ENCODE assay signal across 20 cellular contexts in the genomic region with DNA sequence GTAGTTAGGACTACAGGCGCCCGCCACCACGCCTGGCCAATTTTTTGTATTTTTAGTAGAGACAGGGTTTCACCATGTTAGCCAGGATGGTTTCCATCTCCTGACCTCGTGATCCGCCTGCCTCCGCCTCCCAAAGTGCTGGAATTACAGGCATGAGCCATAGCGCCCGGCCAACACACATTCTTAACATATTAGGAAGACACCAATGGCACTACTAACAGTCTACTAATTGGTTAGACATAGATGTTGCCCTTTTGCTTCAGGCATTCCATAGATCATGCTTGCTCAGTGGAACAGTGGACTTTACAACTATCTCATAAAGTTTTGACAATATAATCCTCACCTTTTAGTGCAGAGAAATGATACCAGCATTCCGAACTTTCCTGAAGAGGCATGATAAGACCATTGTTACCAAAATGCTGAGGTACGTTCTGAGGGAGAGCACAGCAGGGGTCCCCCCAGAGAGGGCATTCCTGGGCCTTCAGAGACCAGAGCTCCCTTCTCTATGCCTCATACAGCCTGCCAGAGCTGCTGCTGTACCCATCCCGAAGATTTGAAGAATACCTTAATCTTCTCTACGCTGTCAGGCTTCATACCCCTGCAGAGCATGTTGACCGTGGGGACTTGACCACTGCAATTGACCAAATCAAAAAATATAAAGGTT.
A peak's percentile ranks its signal among the peaks of the same experiment; 100 is the strongest.
DNase-seq lines count a peak whose midpoint lies in the region; ATAC-seq, FAIRE-seq and TF ChIP-seq lines count a peak whose summit lies in the region.
"Had no signal": no experiment of that assay in that cellular context is flagged by ENCODE, and none has a peak within 500 bp of the region (broad histone marks: within the 10 kb centered on the region; RNA-seq: fewer than 3 reads in every experiment).

No MANE protein-coding gene starts in this region.

- H3K27me3 ChIP-seq in GM23338 (ENCODE audit: insufficient read depth) (no peaks in the 10 kb centered on the region), K562 (ENCODE audit: control insufficient read depth in 2 of 2, insufficient read depth in 2 of 2, low read length in 2 of 2) (peaks cover 7 to 15% of the 10 kb centered on the region in 2 experiments; a peak in 4 of 5 replicates), trophoblast cell (ENCODE audit: insufficient read depth, low read length) (no peaks in the 10 kb centered on the region)

- no peak overlapping the region for H3K4me3 ChIP-seq in GM23338
- no peak overlapping the region for H3K4me3 ChIP-seq in K562
- no peak overlapping the region for H3K4me3 ChIP-seq in trophoblast cell (ENCODE audit: low read depth, low read length)
- H3K4me3 ChIP-seq: GM23248 had no signal

- in situ Hi-C loops in K562 (cut with MboI): no loop called here

- peaks cover 5% of the 10 kb centered on the region; the same call in 1 of the 2 replicates for H3K9me2 ChIP-seq in GM23338 (ENCODE audit: insufficient read depth)

- peak; percentile 56; the same call in 2 of the 3 replicates for ATAC-seq in GM23338
- peak; percentile 32; the same call in 1 of the 3 replicates for ATAC-seq in K562
- ATAC-seq in left colon: peak; percentile 28
- no peak for ATAC-seq in GM18861 (IDR thresholded peaks at IDR 0.05; ENCODE audit: unreplicated experiment)
- ATAC-seq in HG03432 (IDR thresholded peaks at IDR 0.05; ENCODE audit: unreplicated experiment): no peak
- ATAC-seq: CD8-positive, alpha-beta T cell; HCT116 had no signal

- no peak overlapping the region for H3K18ac ChIP-seq in trophoblast cell (ENCODE audit: low read length)

- H3K4me2 ChIP-seq in GM23338 (no peak overlapping the region), K562 (ENCODE audit: insufficient read depth, low read length) (no peak overlapping the region), trophoblast cell (ENCODE audit: low read length) (no peak overlapping the region)

- H3K9me3 ChIP-seq in K562 (replicated peaks; ENCODE audit: control insufficient read depth, insufficient read depth, low read depth, low read length): no peaks in the 10 kb centered on the region
- H3K9me3 ChIP-seq in trophoblast cell (ENCODE audit: insufficient read depth, low read depth, low read length): no peaks in the 10 kb centered on the region

- no peak for TF ChIP-seq POLR2A in K562 (conservative IDR thresholded peaks at IDR 0.05)

- no peaks in the 10 kb centered on the region for H3K4me1 Mint-ChIP-seq in GM23338

- BruUV-seq in K562 (replicated peaks; lab: Mats Ljungman, UMichigan): no TSS peak

- H3K9me1 ChIP-seq in K562 (ENCODE audit: control insufficient read depth, insufficient read depth, low read length): no peaks in the 10 kb centered on the region

- peak; percentile 32 for DNase-seq in GM23338 (ENCODE audit: low spot score)
- no peak for DNase-seq in K562 (ENCODE audit: extremely low read depth in 1 of 4, low spot score in 3 of 4)
- no peak for DNase-seq in left colon
- peak; percentile 86 to 88 for DNase-seq in trophoblast cell
- DNase-seq in NCI-H1417 treated with DMSO at 0.1 percent for 48 hours (lab: John Stamatoyannopoulos, UW): no peak
- no peak for DNase-seq in globus pallidus (ENCODE audit: low spot score)
- DNase-seq: C1 segment of cervical spinal cord; CD8-positive, alpha-beta T cell; DMS 273 treated with DMSO at 0.1 percent for 48 hours; DMS79; GF-D8; GM23248; H9 had no signal

- POLR2A ChIA-PET in K562 (lab: Yijun Ruan, JAX): interaction anchor here (0.6 kb wide), 1 partner anchor 131 kb away, joined by 3 read pairs; no protein-coding TSS in a partner anchor

- H3K27ac Mint-ChIP-seq in GM23338: no peak overlapping the region
- H3K27ac Mint-ChIP-seq: CD8-positive, alpha-beta T cell; H9 had no signal

- H4K91ac ChIP-seq in trophoblast cell (ENCODE audit: low read depth, low read length): no peak overlapping the region

- H2BK5ac ChIP-seq in trophoblast cell (ENCODE audit: low read depth, low read length, poor library complexity): no peak overlapping the region

- H2BK120ac ChIP-seq in trophoblast cell (ENCODE audit: insufficient read depth, low read length, poor library complexity): no peak overlapping the region

- H2BK12ac ChIP-seq in trophoblast cell (ENCODE audit: low read length): no peak overlapping the region

- H3K79me2 ChIP-seq in GM23338 (replicated peaks; ENCODE audit: insufficient read depth) (no peaks in the 10 kb centered on the region), K562 (ENCODE audit: control insufficient read depth, insufficient read depth, low read length) (no peaks in the 10 kb centered on the region), trophoblast cell (ENCODE audit: control insufficient read depth, insufficient read depth, low read length, poor library complexity) (no peaks in the 10 kb centered on the region)

- H3K36me3 ChIP-seq in GM23338 (ENCODE audit: insufficient read depth): no peaks in the 10 kb centered on the region
- H3K36me3 ChIP-seq in K562 (ENCODE audit: control insufficient read depth, insufficient read depth, low read length): no peaks in the 10 kb centered on the region
- H3K36me3 ChIP-seq in trophoblast cell (ENCODE audit: control insufficient read depth in 1 of 2, insufficient read depth in 2 of 2, low read length in 2 of 2): no peaks in the 10 kb centered on the region

- H3K23ac ChIP-seq in trophoblast cell (ENCODE audit: low read length): no peak overlapping the region

- no peaks in the 10 kb centered on the region for H3F3A ChIP-seq in GM23338 (replicated peaks; ENCODE audit: low read depth)

- H4K20me1 ChIP-seq in GM23338 (replicated peaks; ENCODE audit: insufficient read depth) (no peaks in the 10 kb centered on the region), K562 (replicated peaks; ENCODE audit: control insufficient read depth, insufficient read depth, low read length) (no peaks in the 10 kb centered on the region)

- H3K4me1 ChIP-seq in GM23338 (ENCODE audit: insufficient read depth) (no peaks in the 10 kb centered on the region), K562 (replicated peaks in 1 of 2; ENCODE audit: control insufficient read depth in 2 of 2, insufficient read depth in 2 of 2, low read length in 2 of 2) (no peaks in the 10 kb centered on the region), trophoblast cell (ENCODE audit: control insufficient read depth in 1 of 2, insufficient read depth in 2 of 2, low read length in 2 of 2) (peaks cover 2 to 3% of the 10 kb centered on the region in 2 experiments)

- H3K79me1 ChIP-seq in trophoblast cell (ENCODE audit: low read length): no peaks in the 10 kb centered on the region

- H2AFZ ChIP-seq in GM23338 (no peak overlapping the region), K562 (ENCODE audit: low read depth, low read length) (no peak overlapping the region), trophoblast cell (ENCODE audit: insufficient read depth, low read length, poor library complexity) (no peak overlapping the region)
- H2AFZ ChIP-seq: GM23248 had no signal

- no peak overlapping the region for H3K14ac ChIP-seq in trophoblast cell (ENCODE audit: low read length)

- no peak overlapping the region for H3K4ac ChIP-seq in trophoblast cell (ENCODE audit: low read depth, low read length)

- H3K27me3 Mint-ChIP-seq in GM23338 (ENCODE audit: insufficient read depth, low read depth, poor library complexity): peaks cover 2% of the 10 kb centered on the region

- 4% methylated on average over 13 of the region's 13 CpGs for WGBS in K562 (ENCODE audit: insufficient coverage, low coverage, missing lambda C conversion rate)
- no CpG with 5 or more reads among the region's 13 CpGs for WGBS in trophoblast cell (ENCODE audit: extremely low coverage, insufficient coverage, insufficient read length)

- intact Hi-C loops in K562 (cut with micrococcal nuclease): no loop called here
- intact Hi-C loops in left colon (cut with DNase I, micrococcal nuclease): no loop called here

- H3K9me3 Mint-ChIP-seq in GM23338: peaks cover 6% of the 10 kb centered on the region; the same call in 1 of the 3 replicates
- H3K9me3 Mint-ChIP-seq: CD8-positive, alpha-beta T cell; H9 had no signal

- H3K9ac ChIP-seq in K562 (ENCODE audit: insufficient read depth in 1 of 2, low read depth in 2 of 2, low read length in 2 of 2): no peak overlapping the region
- H3K9ac ChIP-seq in trophoblast cell (ENCODE audit: low read length): no peak overlapping the region
- H3K9ac ChIP-seq: GM23248 had no signal

- CTCF ChIA-PET in K562 (lab: Yijun Ruan, JAX; ENCODE audit: low intra/inter-chr PET ratio): no interaction called here

- no peak for TF ChIP-seq EP300 in K562 (IDR thresholded peaks at IDR 0.05; ENCODE audit: low read length)

- TF ChIP-seq CTCF in GM23338 (conservative IDR thresholded peaks at IDR 0.05; ENCODE audit: low read depth in 2 of 2) (no peak), K562 (IDR thresholded peaks at IDR 0.05 in 2 of 3, conservative IDR thresholded peaks at IDR 0.05 in 1 of 3; ENCODE audit: insufficient read depth in 2 of 3, low read depth in 1 of 3, low read length in 3 of 3) (no peak)

- no peaks in the 10 kb centered on the region for H3K36me3 Mint-ChIP-seq in GM23338 (ENCODE audit: low read depth)
- H3K36me3 Mint-ChIP-seq: CD8-positive, alpha-beta T cell had no signal

- no peak overlapping the region for H2AK5ac ChIP-seq in trophoblast cell (ENCODE audit: low read length)

- H4K8ac ChIP-seq in trophoblast cell (ENCODE audit: low read depth, low read length): no peak overlapping the region

- H3K27ac ChIP-seq in GM23338 (ENCODE audit: low read depth) (no peak overlapping the region), K562 (ENCODE audit: extremely low read depth, low read depth, low read length) (no peak overlapping the region), trophoblast cell (ENCODE audit: low read depth, low read length) (no peak overlapping the region)
- H3K27ac ChIP-seq: GM23248 had no signal

- TF ChIP-seq RAD21 in K562 (CRISPR knock-in tag; conservative IDR thresholded peaks at IDR 0.05 in 1 of 2, IDR thresholded peaks at IDR 0.05 in 1 of 2): no peak

- H3K4me3 Mint-ChIP-seq in GM23338: no peak overlapping the region
- H3K4me3 Mint-ChIP-seq: CD8-positive, alpha-beta T cell; H9 had no signal

- no peak for FAIRE-seq in K562 (lab: Jason Lieb, UNC)
- FAIRE-seq: D721Med, GM12891, GM18507, GM19239 had no signal

- H4K12ac ChIP-seq in trophoblast cell (ENCODE audit: low read depth, low read length): no peak overlapping the region

TF ChIP-seq in GM23338, 12 proteins besides CTCF, POLR2A, EP300 and RAD21 (continues in another document):
- TF ChIP-seq ZNF114 (CRISPR knock-in tag; IDR thresholded peaks at IDR 0.05): no peak
- TF ChIP-seq STAT1 (IDR thresholded peaks at IDR 0.05; ENCODE audit: unreplicated experiment): no peak

TF ChIP-seq in K562, 482 proteins besides CTCF, POLR2A, EP300 and RAD21 (continues in another document):
- TF ChIP-seq CHD2 (IDR thresholded peaks at IDR 0.05; ENCODE audit: low read depth, low read length): no peak
- no peak for TF ChIP-seq HDAC3 (IDR thresholded peaks at IDR 0.05; ENCODE audit: borderline replicate concordance, partially characterized antibody)

Comparison
In these comparisons a context has a peak if more than half of its experiments do, and no peak if none do; other contexts are left out.
1. ATAC-seq: peak in GM23338 (single experiment), K562 (single experiment) and left colon (single experiment); none in GM18861 (single experiment) and HG03432 (single experiment).
2. DNase-seq: peak in GM23338 (single experiment) and trophoblast cell (2 of 2); none in K562 (0 of 4), left colon (0 of 2), NCI-H1417 treated with DMSO at 0.1 percent for 48 hours (single experiment) and globus pallidus (single experiment).